Comparison of ENCODE assay signal across 16 cellular contexts in the genomic region with DNA sequence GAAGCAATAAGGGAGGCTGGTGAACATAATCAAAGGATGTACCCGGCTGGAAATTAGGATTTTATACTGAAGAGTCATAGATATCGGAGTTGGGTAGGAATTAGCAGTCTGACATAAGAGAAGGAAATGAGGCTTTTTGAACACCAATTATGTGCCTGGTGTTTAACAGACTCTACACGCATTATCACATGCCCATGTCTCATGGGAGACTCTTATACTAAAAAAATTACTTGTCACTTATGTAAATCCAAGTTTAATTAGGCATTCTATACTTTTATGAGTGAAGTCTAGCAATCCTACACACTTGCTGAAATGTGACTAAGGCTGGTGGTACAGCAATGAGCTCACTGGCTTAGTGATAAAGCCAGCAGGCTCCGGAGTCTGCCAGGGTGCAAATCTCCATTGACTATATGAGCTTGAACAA.
"Had no signal": no experiment of that assay in that cellular context is flagged by ENCODE, and none has a peak within 500 bp of the region (broad histone marks: within the 10 kb centered on the region; RNA-seq: fewer than 3 reads in every experiment).

No MANE protein-coding gene starts in this region.

- H3K27ac Mint-ChIP-seq: activated naive CD4-positive, alpha-beta T cell treated with anti-CD3 and anti-CD28 coated beads, Interleukin-2, amount 10 ng/mL, durations not matched to agents 7 days and 5 days; activated T-helper 17 cell treated with anti-CD3 and anti-CD28 coated beads, Interleukin-2, amount 50 U/mL, for 72 hours; T-cell had no signal

- H3K27ac ChIP-seq: body of pancreas, foreskin keratinocyte, upper lobe of right lung, WERI-Rb-1 had no signal

- H3K4me1 ChIP-seq: body of pancreas, foreskin keratinocyte, upper lobe of right lung had no signal

- H3K4me1 Mint-ChIP-seq: activated naive CD4-positive, alpha-beta T cell treated with anti-CD3 and anti-CD28 coated beads, Interleukin-2, amount 10 ng/mL, durations not matched to agents 7 days and 5 days; activated T-helper 17 cell treated with anti-CD3 and anti-CD28 coated beads, Interleukin-2, amount 50 U/mL, for 72 hours; T-cell had no signal

- H3K9me3 Mint-ChIP-seq: activated T-helper 17 cell treated with anti-CD3 and anti-CD28 coated beads, Interleukin-2, amount 50 U/mL, for 72 hours; neural crest cell; T-cell had no signal

- H3K27me3 ChIP-seq: foreskin keratinocyte, upper lobe of right lung had no signal

- H3K4me3 Mint-ChIP-seq: activated naive CD4-positive, alpha-beta T cell treated with anti-CD3 and anti-CD28 coated beads, Interleukin-2, amount 10 ng/mL, durations not matched to agents 7 days and 5 days; activated T-helper 17 cell treated with anti-CD3 and anti-CD28 coated beads, Interleukin-2, amount 50 U/mL, for 72 hours; neural crest cell; T-cell had no signal

- H3K4me3 ChIP-seq: body of pancreas, upper lobe of right lung had no signal

- H3K9me3 ChIP-seq: body of pancreas, upper lobe of right lung had no signal

- DNase-seq: activated CD4-positive, alpha-beta T cell treated with anti-CD3 and anti-CD28 coated beads for 48 hours; activated naive CD4-positive, alpha-beta T cell treated with anti-CD3 and anti-CD28 coated beads, Interleukin-2, amount 10 ng/mL, durations not matched to agents 7 days and 5 days; body of pancreas; cerebellar nuclear complex; dermis blood vessel endothelial cell; foreskin keratinocyte; mammary epithelial cell; stimulated activated CD4-positive, alpha-beta T cell treated with anti-CD3 and anti-CD28 coated beads, Interleukin-4, amount 100 ng/mL, for 1 hour; stimulated activated CD8-positive, alpha-beta memory T cell treated with anti-CD3 and anti-CD28 coated beads, Interleukin-4, amount 100 ng/mL, for 48 hours; stimulated activated naive CD8-positive, alpha-beta T cell treated with anti-CD3 and anti-CD28 coated beads, Interleukin-15, Interleukin-2, amounts not matched to agents 100 U/mL and 50 U/mL, for 24 hours; T-cell; upper lobe of right lung; WERI-Rb-1 had no signal

- H3K36me3 ChIP-seq: upper lobe of right lung, WERI-Rb-1 had no signal

- H3K36me3 Mint-ChIP-seq: activated naive CD4-positive, alpha-beta T cell treated with anti-CD3 and anti-CD28 coated beads, Interleukin-2, amount 10 ng/mL, durations not matched to agents 7 days and 5 days; T-cell had no signal

- ATAC-seq: activated T-helper 17 cell treated with anti-CD3 and anti-CD28 coated beads, Interleukin-2, amount 50 U/mL, for 72 hours; body of pancreas; foreskin keratinocyte; left lobe of liver; stimulated activated naive CD8-positive, alpha-beta T cell treated with anti-CD3 and anti-CD28 coated beads, Interleukin-15, Interleukin-2, amounts not matched to agents 100 U/mL and 50 U/mL, for 24 hours; T-cell; upper lobe of right lung had no signal
